In genomic region chr2:46413111-46413510, GRCh38 we compare ENCODE assay signal across 30 cellular contexts.
"Had no signal": no experiment of that assay in that cellular context is flagged by ENCODE, and none has a peak within 500 bp of the region (broad histone marks: within the 10 kb centered on the region; RNA-seq: fewer than 3 reads in every experiment).

No MANE protein-coding gene starts in this region.

- ATAC-seq: foreskin keratinocyte; gastroesophageal sphincter; heart right ventricle; left cardiac atrium; left lung; naive thymus-derived CD4-positive, alpha-beta T cell; psoas muscle; right cardiac atrium; stimulated activated memory B cell treated with anti-CD40 and anti-IgM and Interleukin-4, amounts not matched to agents 10 μg/mL and 1 μg/mL and 100 μg/mL, for 72 hours; stimulated activated naive CD8-positive, alpha-beta T cell treated with anti-CD3 and anti-CD28 coated beads, Interleukin-15, Interleukin-2, amounts not matched to agents 100 U/mL and 50 U/mL, for 24 hours had no signal

- H3K9me3 ChIP-seq: colonic mucosa, ovary, testis had no signal

- H3K4me2 ChIP-seq: neural progenitor cell had no signal

- H3K4me3 ChIP-seq: colonic mucosa, esophagus muscularis mucosa, gastroesophageal sphincter, heart right ventricle, left lung, neural progenitor cell, ovary, psoas muscle, skin epidermis, spleen, testis, tibial artery, upper lobe of left lung had no signal

- H3K4me1 ChIP-seq: foreskin keratinocyte, neural progenitor cell, psoas muscle, testis had no signal

- H2AFZ ChIP-seq: neural progenitor cell had no signal

- H3K9ac ChIP-seq: neural progenitor cell had no signal

- DNase-seq: colonic mucosa; effector CD8-positive, alpha-beta T cell; endodermal cell; foreskin keratinocyte; glutamatergic neuron; heart right ventricle; hippocampal formation; left cardiac atrium; left lung; mesendoderm; midbrain; naive thymus-derived CD4-positive, alpha-beta T cell; ovary; posterior cingulate gyrus; psoas muscle; right cardiac atrium; spleen; stimulated activated CD4-positive, alpha-beta T cell treated with anti-CD3 and anti-CD28 coated beads, Interleukin-4, amount 100 ng/mL, for 4 hours; stimulated activated naive CD8-positive, alpha-beta T cell treated with anti-CD3 and anti-CD28 coated beads, Interleukin-15, Interleukin-2, amounts not matched to agents 100 U/mL and 50 U/mL, for 24 hours; substantia nigra; testis; tibial artery; upper lobe of left lung had no signal

- H3K36me3 ChIP-seq: colonic mucosa, esophagus muscularis mucosa, gastroesophageal sphincter, heart right ventricle, left lung, neural progenitor cell, ovary, spleen, upper lobe of left lung had no signal

- FAIRE-seq: islet of Langerhans, urothelium cell line had no signal

- H3K27me3 ChIP-seq: colonic mucosa, esophagus muscularis mucosa, gastroesophageal sphincter, heart right ventricle, left lung, neural progenitor cell, ovary, spleen, testis, tibial artery, upper lobe of left lung had no signal

- H3K27ac ChIP-seq: colonic mucosa, esophagus muscularis mucosa, foreskin keratinocyte, gastroesophageal sphincter, heart right ventricle, left lung, neural progenitor cell, ovary, psoas muscle, skin epidermis, spleen, testis, tibial artery, upper lobe of left lung had no signal
